Comparison of ENCODE assay signal across 24 cellular contexts in genomic region chr10:11311027-11311426, GRCh38.
DNase-seq lines count a peak whose midpoint lies in the region; ATAC-seq and TF ChIP-seq lines count a peak whose summit lies in the region.
"Had no signal": no experiment of that assay in that cellular context is flagged by ENCODE, and none has a peak within 500 bp of the region (broad histone marks: within the 10 kb centered on the region; RNA-seq: fewer than 3 reads in every experiment).

No MANE protein-coding gene starts in this region.

- H3K27ac ChIP-seq in neutrophil = peak overlapping the region; percentile 2
- H3K27ac ChIP-seq: lower lobe of right lung, pancreas, PC-9, suprapubic skin, upper lobe of left lung had no signal

- H3K36me3 Mint-ChIP-seq in activated CD8-positive, alpha-beta T cell treated with anti-CD3 and anti-CD28 coated beads for 36 hours (ENCODE audit: low read depth) = peaks cover 85% of the 10 kb centered on the region
- H3K36me3 Mint-ChIP-seq in activated CD8-positive, alpha-beta T cell treated with anti-CD3 and anti-CD28 coated beads, Interleukin-2, amount 10 ng/mL, durations not matched to agents 7 days and 5 days (ENCODE audit: low read depth) = peaks cover 92% of the 10 kb centered on the region
- H3K36me3 Mint-ChIP-seq in IgD-negative memory B cell = peaks cover 43% of the 10 kb centered on the region
- peaks cover 78% of the 10 kb centered on the region for H3K36me3 Mint-ChIP-seq in central memory CD8-positive, alpha-beta T cell (ENCODE audit: insufficient read depth)

- H3K4me3 Mint-ChIP-seq in activated CD8-positive, alpha-beta T cell treated with anti-CD3 and anti-CD28 coated beads for 36 hours = no peak overlapping the region
- H3K4me3 Mint-ChIP-seq in activated CD8-positive, alpha-beta T cell treated with anti-CD3 and anti-CD28 coated beads, Interleukin-2, amount 10 ng/mL, durations not matched to agents 7 days and 5 days = no peak overlapping the region
- H3K4me3 Mint-ChIP-seq in IgD-negative memory B cell = no peak overlapping the region
- no peak overlapping the region for H3K4me3 Mint-ChIP-seq in central memory CD8-positive, alpha-beta T cell
- H3K4me3 Mint-ChIP-seq: GM23338, neural crest cell had no signal

- intact Hi-C loops in activated CD8-positive, alpha-beta T cell treated with anti-CD3 and anti-CD28 coated beads for 36 hours (cut with micrococcal nuclease) = no loop called here

- no peaks in the 10 kb centered on the region for H3K27me3 Mint-ChIP-seq in activated CD8-positive, alpha-beta T cell treated with anti-CD3 and anti-CD28 coated beads for 36 hours
- no peaks in the 10 kb centered on the region for H3K27me3 Mint-ChIP-seq in activated CD8-positive, alpha-beta T cell treated with anti-CD3 and anti-CD28 coated beads, Interleukin-2, amount 10 ng/mL, durations not matched to agents 7 days and 5 days (ENCODE audit: low read depth)
- no peaks in the 10 kb centered on the region for H3K27me3 Mint-ChIP-seq in IgD-negative memory B cell
- H3K27me3 Mint-ChIP-seq in central memory CD8-positive, alpha-beta T cell = no peaks in the 10 kb centered on the region

- no peaks in the 10 kb centered on the region for H3K27me3 ChIP-seq in neutrophil
- H3K27me3 ChIP-seq: gastroesophageal sphincter, pancreas, suprapubic skin, upper lobe of left lung had no signal

- H3K36me3 ChIP-seq in neutrophil = peaks cover 85% of the 10 kb centered on the region
- H3K36me3 ChIP-seq: pancreas had no signal

- peak overlapping the region; percentile 68 for H3K27ac Mint-ChIP-seq in activated CD8-positive, alpha-beta T cell treated with anti-CD3 and anti-CD28 coated beads for 36 hours
- H3K27ac Mint-ChIP-seq in activated CD8-positive, alpha-beta T cell treated with anti-CD3 and anti-CD28 coated beads, Interleukin-2, amount 10 ng/mL, durations not matched to agents 7 days and 5 days = no peak overlapping the region
- H3K27ac Mint-ChIP-seq in IgD-negative memory B cell = peak overlapping the region in 2 of 3 donors; percentile 37 to 59
- H3K27ac Mint-ChIP-seq in central memory CD8-positive, alpha-beta T cell (ENCODE audit: low read depth) = peak overlapping the region; percentile 95
- H3K27ac Mint-ChIP-seq: GM23338 had no signal

- no peak for TF ChIP-seq CTCF in activated CD8-positive, alpha-beta T cell treated with anti-CD3 and anti-CD28 coated beads for 36 hours (IDR thresholded peaks at IDR 0.05)
- TF ChIP-seq CTCF in neutrophil (IDR thresholded peaks at IDR 0.05) = no peak

- CTCF ChIA-PET in activated CD8-positive, alpha-beta T cell treated with anti-CD3 and anti-CD28 coated beads for 36 hours (lab: Charles Lee) = interaction anchor here (0.9 to 1.0 kb wide), 2 partner anchors 41 to 197 kb away, joined by 3 read pairs; no protein-coding TSS in a partner anchor
- CTCF ChIA-PET in activated CD8-positive, alpha-beta T cell treated with anti-CD3 and anti-CD28 coated beads, Interleukin-2, amount 10 ng/mL, durations not matched to agents 7 days and 5 days (lab: Charles Lee) = no interaction called here

- POLR2A ChIA-PET in activated CD8-positive, alpha-beta T cell treated with anti-CD3 and anti-CD28 coated beads for 36 hours (lab: Charles Lee) = interaction anchor here (1.3 kb wide), 1 partner anchor 14 kb away, joined by 5 read pairs; no protein-coding TSS in a partner anchor
- POLR2A ChIA-PET in activated CD8-positive, alpha-beta T cell treated with anti-CD3 and anti-CD28 coated beads, Interleukin-2, amount 10 ng/mL, durations not matched to agents 7 days and 5 days (lab: Charles Lee) = no interaction called here

- H3K4me1 Mint-ChIP-seq in activated CD8-positive, alpha-beta T cell treated with anti-CD3 and anti-CD28 coated beads for 36 hours (ENCODE audit: low read depth) = peaks cover 41% of the 10 kb centered on the region
- H3K4me1 Mint-ChIP-seq in activated CD8-positive, alpha-beta T cell treated with anti-CD3 and anti-CD28 coated beads, Interleukin-2, amount 10 ng/mL, durations not matched to agents 7 days and 5 days (ENCODE audit: low read depth) = peaks cover 19% of the 10 kb centered on the region
- peaks cover 0 to 8% (median 4%) of the 10 kb centered on the region in 3 donors for H3K4me1 Mint-ChIP-seq in IgD-negative memory B cell
- peaks cover 78% of the 10 kb centered on the region for H3K4me1 Mint-ChIP-seq in central memory CD8-positive, alpha-beta T cell

- ATAC-seq in activated CD8-positive, alpha-beta T cell treated with anti-CD3 and anti-CD28 coated beads for 36 hours = no peak
- ATAC-seq in activated CD8-positive, alpha-beta T cell treated with anti-CD3 and anti-CD28 coated beads, Interleukin-2, amount 10 ng/mL, durations not matched to agents 7 days and 5 days = no peak
- ATAC-seq in central memory CD8-positive, alpha-beta T cell (replicated peaks; ENCODE audit: extremely low read depth, poor library complexity, severe bottlenecking) = no peak
- ATAC-seq: gastroesophageal sphincter, GM23338, lower lobe of right lung, pancreas had no signal

- H3K9me3 Mint-ChIP-seq in activated CD8-positive, alpha-beta T cell treated with anti-CD3 and anti-CD28 coated beads for 36 hours = peaks cover 37% of the 10 kb centered on the region
- H3K9me3 Mint-ChIP-seq in activated CD8-positive, alpha-beta T cell treated with anti-CD3 and anti-CD28 coated beads, Interleukin-2, amount 10 ng/mL, durations not matched to agents 7 days and 5 days (ENCODE audit: insufficient read depth) = peaks cover 14% of the 10 kb centered on the region
- peaks cover 0 to 4% (median 2%) of the 10 kb centered on the region in 3 donors for H3K9me3 Mint-ChIP-seq in IgD-negative memory B cell
- H3K9me3 Mint-ChIP-seq in central memory CD8-positive, alpha-beta T cell = no peaks in the 10 kb centered on the region

- no peak overlapping the region for H3K4me3 ChIP-seq in neutrophil (ENCODE audit: low read depth in 1 of 2, low read length in 1 of 2)
- H3K4me3 ChIP-seq: gastroesophageal sphincter, GM23338, lower lobe of right lung, pancreas, PC-9, suprapubic skin, upper lobe of left lung had no signal

- no peak for DNase-seq in activated CD8-positive, alpha-beta T cell treated with anti-CD3 and anti-CD28 coated beads for 36 hours
- DNase-seq in activated CD8-positive, alpha-beta T cell treated with anti-CD3 and anti-CD28 coated beads, Interleukin-2, amount 10 ng/mL, durations not matched to agents 7 days and 5 days = no peak
- no peak for DNase-seq in central memory CD8-positive, alpha-beta T cell (ENCODE audit: low spot score in 2 of 2)
- no peak for DNase-seq in anterior cingulate cortex (lab: John Stamatoyannopoulos, UW)
- no peak for DNase-seq in amniotic stem cell (lab: John Stamatoyannopoulos, UW)
- no peak for DNase-seq in cerebellar cortex (ENCODE audit: low spot score)
- DNase-seq: amygdala; DMS 273 treated with DMSO at 0.1 percent for 48 hours; EL; IMR-90; lower lobe of right lung; NCI-H1436 treated with DMSO at 0.1 percent for 48 hours; NCI-H345; pancreas; PC-9; SK-N-SH; stimulated activated naive CD4-positive, alpha-beta T cell treated with Interleukin-2 at 50 U/mL for 16 hours; upper lobe of left lung had no signal

- no peaks in the 10 kb centered on the region for H3K4me1 ChIP-seq in neutrophil (ENCODE audit: control insufficient read depth in 1 of 2, insufficient read depth in 1 of 2, low read depth in 1 of 2, low read length in 1 of 2)
- H3K4me1 ChIP-seq: lower lobe of right lung, pancreas, suprapubic skin, upper lobe of left lung had no signal

- H3K9me3 ChIP-seq in neutrophil = no peaks in the 10 kb centered on the region
- H3K9me3 ChIP-seq: SK-N-SH had no signal
